In the genomic region with DNA sequence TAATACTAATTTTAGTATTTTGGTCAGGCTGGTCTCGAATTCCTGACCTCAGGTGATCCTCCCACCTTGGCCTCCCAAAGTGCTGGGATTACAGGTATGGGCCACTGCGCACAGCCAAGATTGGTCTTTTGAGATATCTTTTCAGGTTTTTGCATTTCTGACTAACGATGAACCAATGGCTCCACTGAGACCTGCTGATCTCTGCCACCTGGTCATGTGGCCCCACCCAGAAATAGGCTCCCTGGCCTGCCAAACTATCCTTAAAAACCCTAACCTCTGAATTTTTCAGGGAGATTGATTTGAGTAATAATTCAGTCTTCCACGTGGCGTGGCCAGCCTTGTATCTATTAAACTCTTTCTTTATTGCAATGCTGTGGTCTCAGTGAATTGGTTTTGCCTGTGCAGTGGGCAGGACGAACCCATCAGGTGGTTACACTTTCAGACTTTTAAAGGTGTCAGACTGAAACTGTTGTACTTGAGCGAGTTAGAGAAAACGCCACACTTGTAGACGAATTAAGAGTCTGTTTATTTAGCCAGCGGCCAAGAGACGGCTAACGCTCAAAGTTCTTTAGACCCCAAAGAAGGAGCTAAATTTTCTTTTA, we compare ENCODE assay signal across 17 cellular contexts.
A peak's percentile ranks its signal among the peaks of the same experiment; 100 is the strongest.
DNase-seq lines count a peak whose midpoint lies in the region; ATAC-seq, FAIRE-seq and TF ChIP-seq lines count a peak whose summit lies in the region.
"Had no signal": no experiment of that assay in that cellular context is flagged by ENCODE, and none has a peak within 500 bp of the region (broad histone marks: within the 10 kb centered on the region; RNA-seq: fewer than 3 reads in every experiment).

No MANE protein-coding gene starts in this region.

- H3K9ac ChIP-seq in BLaER1 (peak overlapping the region; percentile 98), HUES6 (ENCODE audit: low read length) (peak overlapping the region; percentile 78)
- H3K9ac ChIP-seq: parathyroid adenoma had no signal

- in situ Hi-C loops in GM13977 (cut with MboI; ENCODE audit: low pct_unique_long_range_greater_than_20kb, low sequenced_read_pairs, unreplicated experiment): no loop called here

- H3K27me3 ChIP-seq in BLaER1: no peaks in the 10 kb centered on the region
- no peaks in the 10 kb centered on the region for H3K27me3 ChIP-seq in HUES6 (ENCODE audit: control insufficient read depth, insufficient read depth, low read length)
- H3K27me3 ChIP-seq: body of pancreas, left lung, tibial nerve had no signal

- H4K20me1 ChIP-seq in BLaER1: 0 out of 2 replicates have a peak, but pooled peaks cover 2% of the 10 kb centered on the region

- peaks cover 43% of the 10 kb centered on the region for H3K4me1 ChIP-seq in BLaER1
- H3K4me1 ChIP-seq in HUES6 (ENCODE audit: control insufficient read depth, insufficient read depth, low read length): peaks cover 45% of the 10 kb centered on the region
- H3K4me1 ChIP-seq: body of pancreas, left lung, parathyroid adenoma, tibial nerve had no signal

- H3K4me2 ChIP-seq in BLaER1: peak overlapping the region; percentile 93

- peaks cover 34% of the 10 kb centered on the region for H3K36me3 ChIP-seq in BLaER1
- H3K36me3 ChIP-seq in HUES6 (ENCODE audit: control insufficient read depth, insufficient read depth, low read length): 0 out of 2 replicates have a peak, but pooled peaks cover 3% of the 10 kb centered on the region
- H3K36me3 ChIP-seq: left lung, tibial nerve had no signal

- H3K27ac ChIP-seq in BLaER1 (peak overlapping the region; percentile 98), HUES6 (ENCODE audit: low read depth, low read length) (peak overlapping the region; percentile 91)
- H3K27ac ChIP-seq: body of pancreas, left lung, parathyroid adenoma, tibial nerve had no signal

- no peak for TF ChIP-seq CTCF in D721Med (IDR thresholded peaks at IDR 0.05; ENCODE audit: insufficient read depth, missing control alignments)
- no peak for TF ChIP-seq CTCF in GM13977 (IDR thresholded peaks at IDR 0.05; ENCODE audit: extremely low read depth, insufficient read depth, missing control alignments)

- H3K4me3 ChIP-seq in BLaER1: peak overlapping the region; percentile 89
- no peak overlapping the region for H3K4me3 ChIP-seq in HUES6 (ENCODE audit: low read depth, low read length)
- H3K4me3 ChIP-seq: body of pancreas, left lung, tibial nerve had no signal

- no peak for FAIRE-seq in D721Med (lab: Jason Lieb, UNC)
- FAIRE-seq: A204.1 had no signal

- ATAC-seq in GM19438 (IDR thresholded peaks at IDR 0.05; ENCODE audit: low read depth, unreplicated experiment): peak; percentile 72
- ATAC-seq in HG02870 (IDR thresholded peaks at IDR 0.05; ENCODE audit: unreplicated experiment): peak; percentile 86
- ATAC-seq: activated CD8-positive, alpha-beta memory T cell treated with anti-CD3 and anti-CD28 coated beads, Interleukin-2, amount 10 ng/mL, durations not matched to agents 7 days and 5 days; body of pancreas had no signal

- H3K9me3 ChIP-seq in BLaER1 (no peaks in the 10 kb centered on the region), HUES6 (ENCODE audit: control insufficient read depth, insufficient read depth, low read depth, low read length) (peaks cover 15% of the 10 kb centered on the region)
- H3K9me3 ChIP-seq: body of pancreas, left lung, tibial nerve had no signal

- DNase-seq in D721Med (ENCODE audit: insufficient read length, low spot score) (no peak), NCI-H2196 (lab: John Stamatoyannopoulos, UW; ENCODE audit: unreplicated experiment) (no peak), GM13977 (ENCODE audit: low spot score) (no peak), islet precursor cell (no peak)
- DNase-seq: activated CD8-positive, alpha-beta memory T cell treated with anti-CD3 and anti-CD28 coated beads, Interleukin-2, amount 10 ng/mL, durations not matched to agents 7 days and 5 days; body of pancreas; DMS79 treated with DMSO at 0.1 percent for 48 hours; Kasumi-1; left lung; NCI-H446 treated with DMSO at 0.1 percent for 48 hours had no signal
